1 cellular context compared by ENCODE assay signal in genomic region chr17:76492989-76493501, GRCh38.
TF ChIP-seq lines count a peak whose summit lies in the region.

No MANE protein-coding gene starts in this region.

TF ChIP-seq in GM12878, 131 proteins besides CTCF, POLR2A, EP300 and RAD21 (continued from another document):
- 0 out of 3 replicates have a peak, but pooled peaks of 1 of the 2 experiments have one; percentile 20 for TF ChIP-seq EGR1 (IDR thresholded peaks at IDR 0.05; ENCODE audit: borderline replicate concordance in 1 of 2, low read depth in 2 of 2, low read length in 2 of 2)
TF ChIP-seq in GM12878: peak in this region for 30.
